Comparison of ENCODE assay signal across 20 cellular contexts in the genomic region with DNA sequence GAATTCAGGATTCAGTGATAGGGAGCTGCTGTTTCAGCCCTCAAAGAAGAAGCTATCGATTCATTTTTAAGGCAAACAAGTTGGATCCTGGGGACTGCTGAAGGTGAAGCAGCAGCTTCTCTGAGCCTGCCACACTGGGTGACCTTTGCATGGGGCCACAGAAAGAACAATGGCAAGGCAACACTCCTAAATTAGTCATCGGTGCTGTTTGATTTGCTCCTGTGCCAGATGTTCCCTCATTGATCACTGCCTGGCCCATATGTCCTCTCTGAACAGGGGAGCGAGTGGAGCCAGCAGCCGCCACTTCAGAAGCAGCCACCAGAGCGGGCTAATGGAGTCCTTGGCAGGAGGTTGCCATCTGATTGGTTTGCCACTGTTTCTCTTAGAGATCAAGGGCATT.
DNase-seq lines count a peak whose midpoint lies in the region; ATAC-seq and TF ChIP-seq lines count a peak whose summit lies in the region.
"Had no signal": no experiment of that assay in that cellular context is flagged by ENCODE, and none has a peak within 500 bp of the region (broad histone marks: within the 10 kb centered on the region; RNA-seq: fewer than 3 reads in every experiment).

No MANE protein-coding gene starts in this region.

- H3K4me1 ChIP-seq in H9 (ENCODE audit: insufficient read depth, low read length) (no peaks in the 10 kb centered on the region), RWPE2 (ENCODE audit: insufficient read depth, poor library complexity, severe bottlenecking) (peaks cover 55% of the 10 kb centered on the region)

- DNase-seq in H9, result peak; percentile 30
- peak; percentile 86 for DNase-seq in NCI-H2029 treated with DMSO at 0.1 percent for 48 hours (lab: John Stamatoyannopoulos, UW)
- DNase-seq in RWPE2 (ENCODE audit: low spot score), result no peak
- peak; percentile 78 for DNase-seq in mucosa of gallbladder (ENCODE audit: low spot score)
- no peak for DNase-seq in posterior cingulate gyrus
- DNase-seq: activated CD4-positive, alpha-beta T cell treated with anti-CD3 and anti-CD28 coated beads for 1 hour; activated T-cell treated with anti-CD3 and anti-CD28 coated beads, Interleukin-2, amount 50 U/mL, for 1 hour; erythroblast; left ventricle myocardium superior; natural killer cell; NCI-H2081; stimulated activated CD4-positive, alpha-beta T cell treated with anti-CD3 and anti-CD28 coated beads, Interleukin-2, amount 100 ng/mL, for 24 hours; T-helper 17 cell had no signal

- H3K27me3 ChIP-seq in H9 (ENCODE audit: insufficient read depth, low read length) (no peaks in the 10 kb centered on the region), RWPE2 (ENCODE audit: insufficient read depth, poor library complexity, severe bottlenecking) (no peaks in the 10 kb centered on the region)
- H3K27me3 ChIP-seq: hepatocyte had no signal

- no peak overlapping the region for H2BK15ac ChIP-seq in H9 (ENCODE audit: low read depth, low read length)

- H3K4me3 ChIP-seq in RWPE2 (ENCODE audit: severe bottlenecking), result no peak overlapping the region
- H3K4me3 ChIP-seq: hepatocyte had no signal

- no peak for TF ChIP-seq CTCF in H9 (conservative IDR thresholded peaks at IDR 0.05)
- no peak for TF ChIP-seq CTCF in RWPE2 (IDR thresholded peaks at IDR 0.05; ENCODE audit: poor library complexity, severe bottlenecking)

- no CpG with 5 or more reads among the region's 5 CpGs for WGBS in H9 (ENCODE audit: extremely low coverage, insufficient read length, low lambda C conversion rate)

- H4K5ac ChIP-seq in H9 (ENCODE audit: insufficient read length, low read depth, low read length), result no peak overlapping the region

- H3K27me3 Mint-ChIP-seq in H9 (ENCODE audit: low read depth), result no peaks in the 10 kb centered on the region
- H3K27me3 Mint-ChIP-seq: type B pancreatic cell had no signal

- H2BK12ac ChIP-seq in H9 (ENCODE audit: insufficient read length, low read depth, low read length), result no peak overlapping the region

- no peak overlapping the region for H3K23ac ChIP-seq in H9 (ENCODE audit: insufficient read length, low read depth, low read length)

- H3K4me1 Mint-ChIP-seq in H9, result peaks cover 14 to 19% of the 10 kb centered on the region in 2 experiments
- H3K4me1 Mint-ChIP-seq: natural killer cell, T-helper 17 cell had no signal

- ATAC-seq in RWPE2 (ENCODE audit: low read depth) (0 out of 3 replicates have a peak, but pooled peaks have one; percentile 6), HG03108 (IDR thresholded peaks at IDR 0.05; ENCODE audit: unreplicated experiment) (no peak), HG02973 (IDR thresholded peaks at IDR 0.05; ENCODE audit: unreplicated experiment) (no peak)
- ATAC-seq: left ventricle myocardium superior, natural killer cell, Panc1, T-helper 17 cell had no signal

- no peak overlapping the region for H3K4me2 ChIP-seq in H9 (ENCODE audit: insufficient read depth, insufficient read length, low read length)
- H3K4me2 ChIP-seq: hepatocyte had no signal

- no peak overlapping the region for H4K91ac ChIP-seq in H9 (ENCODE audit: insufficient read length, low read depth, low read length)

- H3K36me3 Mint-ChIP-seq in H9 (ENCODE audit: insufficient read depth in 1 of 3, low read depth in 3 of 3), result no peaks in the 10 kb centered on the region; a peak in 1 of 7 replicates
- H3K36me3 Mint-ChIP-seq: IgD-negative memory B cell, natural killer cell, type B pancreatic cell had no signal

- no peak overlapping the region for H2AFZ ChIP-seq in H9 (ENCODE audit: low read length)
- H2AFZ ChIP-seq: hepatocyte had no signal

- no peaks in the 10 kb centered on the region for H4K20me1 ChIP-seq in H9 (ENCODE audit: control insufficient read depth, insufficient read depth, insufficient read length)

- no peak overlapping the region for H4K8ac ChIP-seq in H9 (replicated peaks; ENCODE audit: insufficient read length, low read depth, low read length)

- no peaks in the 10 kb centered on the region for H3K9me3 ChIP-seq in H9 (ENCODE audit: control insufficient read depth, low read depth, low read length)
- H3K9me3 ChIP-seq in RWPE2 (ENCODE audit: severe bottlenecking), result no peaks in the 10 kb centered on the region

- no peaks in the 10 kb centered on the region for H3K79me1 ChIP-seq in H9 (ENCODE audit: insufficient read depth, low read depth, low read length, poor library complexity, severe bottlenecking)

- no peak overlapping the region for H3K56ac ChIP-seq in H9 (ENCODE audit: insufficient read length, low read depth, low read length)

- no peak overlapping the region; a peak in 1 of 7 replicates for H3K27ac Mint-ChIP-seq in H9
- H3K27ac Mint-ChIP-seq: IgD-negative memory B cell, natural killer cell, T-helper 17 cell, type B pancreatic cell had no signal

- no peaks in the 10 kb centered on the region for H3K36me3 ChIP-seq in RWPE2 (ENCODE audit: low read depth)

- no peak overlapping the region for H2AK5ac ChIP-seq in H9 (ENCODE audit: insufficient read length, low read length)

- H3K9ac ChIP-seq in H9 (ENCODE audit: extremely low read depth, insufficient read length, low read length), result no peak overlapping the region

- H2BK120ac ChIP-seq in H9 (ENCODE audit: low read depth, low read length, poor library complexity, severe bottlenecking), result no peak overlapping the region

- no peak overlapping the region for H3K14ac ChIP-seq in H9 (ENCODE audit: insufficient read depth, low read length)

- H3K79me2 ChIP-seq in H9 (ENCODE audit: insufficient read depth, low read length), result no peaks in the 10 kb centered on the region
- H3K79me2 ChIP-seq: hepatocyte had no signal

- intact Hi-C loops in posterior cingulate gyrus (cut with DNase I), result no loop called here

- no peak overlapping the region for H3K4ac ChIP-seq in H9 (ENCODE audit: low read depth, low read length)

- H2BK5ac ChIP-seq in H9 (ENCODE audit: insufficient read length, low read length), result no peak overlapping the region

- no peak overlapping the region for H3K18ac ChIP-seq in H9 (ENCODE audit: insufficient read length, low read depth, low read length)

- no peak overlapping the region for H2BK20ac ChIP-seq in H9 (ENCODE audit: low read depth, low read length, poor library complexity, severe bottlenecking)

- H3K4me3 Mint-ChIP-seq in H9, result no peak overlapping the region
- H3K4me3 Mint-ChIP-seq: IgD-negative memory B cell, natural killer cell, T-helper 17 cell, type B pancreatic cell had no signal

- no peaks in the 10 kb centered on the region for H3K9me3 Mint-ChIP-seq in H9
- H3K9me3 Mint-ChIP-seq: IgD-negative memory B cell, natural killer cell, type B pancreatic cell had no signal

- H3K23me2 ChIP-seq in H9 (ENCODE audit: insufficient read length, low read depth, low read length, poor library complexity, severe bottlenecking), result no peaks in the 10 kb centered on the region

- H3K27ac ChIP-seq in H9 (ENCODE audit: insufficient read length, low read depth, low read length), result no peak overlapping the region
- peak overlapping the region; percentile 82 for H3K27ac ChIP-seq in RWPE2 (ENCODE audit: poor library complexity, severe bottlenecking)
- H3K27ac ChIP-seq: C4-2B, hepatocyte had no signal

- no peak overlapping the region for H3T11ph ChIP-seq in H9 (ENCODE audit: low read length)

Comparison
In these comparisons a context has a peak if more than half of its experiments do, and no peak if none do; other contexts are left out.
1. DNase-seq: peak in H9 (single experiment), NCI-H2029 treated with DMSO at 0.1 percent for 48 hours (single experiment) and mucosa of gallbladder (single experiment); none in RWPE2 (single experiment) and posterior cingulate gyrus (0 of 10).